16 cellular contexts compared by ENCODE assay signal in the genomic region with DNA sequence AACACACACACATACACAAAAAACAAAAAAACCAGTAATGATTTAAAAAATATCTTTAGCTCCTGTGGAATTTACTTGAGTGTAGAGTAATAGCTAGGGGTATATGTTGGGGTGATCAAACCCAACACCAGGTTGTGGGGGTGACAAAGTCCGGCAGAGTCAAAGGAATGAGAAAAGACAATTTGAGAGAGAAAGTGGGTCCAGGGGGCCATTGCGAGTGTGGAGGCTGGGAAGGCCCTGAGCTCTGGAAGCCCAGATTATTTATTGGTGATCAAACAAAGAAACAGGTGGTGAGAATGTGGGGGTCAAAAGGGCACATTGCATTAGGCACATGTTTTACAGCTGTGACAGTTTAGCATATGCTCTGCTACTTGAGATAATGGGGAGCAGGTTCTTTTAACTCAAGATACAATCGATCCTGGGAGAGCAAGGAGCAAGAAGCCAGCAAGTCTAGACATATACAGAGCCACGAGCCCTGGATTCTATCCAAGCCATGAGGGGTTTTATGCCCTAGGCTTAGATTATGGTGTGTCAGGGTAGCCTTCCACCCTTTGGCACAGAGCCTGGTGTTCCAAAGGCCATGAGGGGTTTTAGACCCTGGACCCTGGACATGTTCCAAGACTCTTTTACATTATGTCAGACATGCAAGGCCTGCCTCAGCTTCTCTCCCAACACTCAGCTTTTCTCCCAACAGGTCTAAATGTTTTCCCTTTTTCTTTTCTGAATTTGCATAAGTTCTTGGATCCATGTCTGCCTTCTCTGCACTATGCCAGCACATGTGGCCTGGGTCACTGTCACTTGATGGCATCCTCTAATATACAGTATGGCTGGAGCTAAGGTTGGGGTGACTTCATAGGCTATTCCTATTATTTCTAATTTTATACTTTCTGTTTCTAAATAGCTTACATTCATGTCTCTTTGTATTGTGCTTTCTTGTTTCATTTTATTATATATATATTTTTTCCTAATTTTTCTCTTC.
"Had no signal": no experiment of that assay in that cellular context is flagged by ENCODE, and none has a peak within 500 bp of the region (broad histone marks: within the 10 kb centered on the region; RNA-seq: fewer than 3 reads in every experiment).

No MANE protein-coding gene starts in this region.

- ATAC-seq: gastrocnemius medialis, left lung, lower lobe of right lung, natural killer cell had no signal

- H3K4me1 Mint-ChIP-seq: memory B cell, mesothelial cell of epicardium had no signal

- H3K27ac Mint-ChIP-seq: memory B cell, mesothelial cell of epicardium, natural killer cell had no signal

- H3K4me1 ChIP-seq: esophagus muscularis mucosa, gastrocnemius medialis, left lung, lower lobe of right lung, sigmoid colon had no signal

- DNase-seq: effector memory CD4-positive, alpha-beta T cell; gastrocnemius medialis; islet precursor cell; left lung; lower lobe of right lung; natural killer cell; posterior cingulate gyrus; sigmoid colon; stimulated activated CD4-positive, alpha-beta T cell treated with anti-CD3 and anti-CD28 coated beads, Interleukin-12 subunit alpha, Interleukin-12 subunit beta, amount 100 ng/mL, for 4 hours; stimulated activated naive CD4-positive, alpha-beta T cell; trophoblast cell had no signal

- H3K36me3 ChIP-seq: esophagus muscularis mucosa, gastrocnemius medialis, left lung, lower lobe of right lung, sigmoid colon had no signal

- H3K4me3 ChIP-seq: esophagus muscularis mucosa, gastrocnemius medialis, left lung, lower lobe of right lung, sigmoid colon, skin epidermis had no signal

- H3K27me3 ChIP-seq: gastrocnemius medialis, sigmoid colon had no signal

- H3K4me3 Mint-ChIP-seq: memory B cell, mesothelial cell of epicardium, natural killer cell, neural crest cell had no signal

- H3K27ac ChIP-seq: esophagus muscularis mucosa, gastrocnemius medialis, left lung, lower lobe of right lung, sigmoid colon, skin epidermis had no signal
